In the genomic region with DNA sequence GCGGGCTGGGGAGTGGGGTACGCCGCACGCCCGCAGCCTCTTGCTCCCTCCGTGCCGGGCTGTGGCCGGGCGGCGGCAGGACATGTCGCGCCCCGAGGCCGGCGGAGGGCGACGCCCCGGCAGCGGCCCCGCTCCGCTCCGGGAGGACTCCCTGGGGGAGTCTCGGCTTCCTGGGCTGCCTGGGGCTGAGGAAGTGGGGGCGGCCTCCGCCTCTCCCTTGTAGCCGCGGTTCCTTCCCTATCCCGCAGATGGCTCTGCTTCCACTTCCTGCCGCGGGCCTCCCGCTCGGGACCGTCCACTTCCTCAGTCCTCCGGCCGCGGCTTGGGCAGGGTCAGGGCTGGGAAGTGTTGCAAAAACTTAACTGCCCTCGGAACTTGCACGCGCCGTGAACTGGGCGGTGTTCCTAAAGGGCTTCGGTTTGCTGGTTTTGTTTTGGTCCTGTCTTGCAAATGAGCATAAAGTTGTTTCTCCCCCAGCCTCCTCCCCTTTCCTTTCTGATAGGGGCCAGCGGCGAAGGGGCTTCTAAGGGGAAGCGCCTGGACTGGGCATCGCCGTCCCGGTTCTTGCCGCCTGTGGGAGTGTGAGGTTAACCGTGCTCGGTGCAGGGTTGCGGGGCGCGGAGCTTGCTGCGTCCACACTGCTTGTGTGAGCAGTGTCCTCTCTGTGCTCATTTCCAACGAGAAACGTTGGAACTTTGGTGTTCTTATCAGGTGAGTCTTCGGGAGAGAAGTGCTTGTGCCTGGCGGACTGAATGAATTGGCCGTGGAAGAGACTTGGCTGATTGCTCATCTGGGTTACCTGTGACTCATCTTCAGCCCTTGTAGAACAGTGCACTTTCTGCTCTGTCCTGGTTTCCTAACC, we compare ENCODE assay signal across 1 cellular context.
TF ChIP-seq lines count a peak whose summit lies in the region.

No MANE protein-coding gene starts in this region.

TF ChIP-seq in endothelial cell of umbilical vein, 7 proteins besides CTCF, POLR2A, EP300 and RAD21:
- no peak for TF ChIP-seq EZH2 (IDR thresholded peaks at IDR 0.05; ENCODE audit: borderline replicate concordance, low read depth, low read length, severe bottlenecking)
- TF ChIP-seq FOS (IDR thresholded peaks at IDR 0.05; ENCODE audit: borderline replicate concordance, insufficient read depth, low read length) = peak; percentile 41
- TF ChIP-seq MYC (IDR thresholded peaks at IDR 0.05; ENCODE audit: low read depth, low read length) = no peak
- no peak for TF ChIP-seq GATA2 (IDR thresholded peaks at IDR 0.05; ENCODE audit: insufficient read depth, insufficient read length, low read depth, low read length)
- TF ChIP-seq, protein P1, sequence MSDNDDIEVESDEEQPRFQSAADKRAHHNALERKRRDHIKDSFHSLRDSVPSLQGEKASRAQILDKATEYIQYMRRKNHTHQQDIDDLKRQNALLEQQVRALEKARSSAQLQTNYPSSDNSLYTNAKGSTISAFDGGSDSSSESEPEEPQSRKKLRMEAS (IDR thresholded peaks at IDR 0.05; ENCODE audit: insufficient read depth, insufficient read length) = no peak
- TF ChIP-seq POLR2AphosphoS5 (IDR thresholded peaks at IDR 0.05; ENCODE audit: insufficient read depth, low read depth, low read length) = peak; percentile 61
- no peak for TF ChIP-seq JUN (IDR thresholded peaks at IDR 0.05; ENCODE audit: borderline replicate concordance, insufficient read depth, insufficient read length, low read depth)
TF ChIP-seq in endothelial cell of umbilical vein: peak in this region for 2.
